8 cellular contexts compared by ENCODE assay signal in the genomic region with DNA sequence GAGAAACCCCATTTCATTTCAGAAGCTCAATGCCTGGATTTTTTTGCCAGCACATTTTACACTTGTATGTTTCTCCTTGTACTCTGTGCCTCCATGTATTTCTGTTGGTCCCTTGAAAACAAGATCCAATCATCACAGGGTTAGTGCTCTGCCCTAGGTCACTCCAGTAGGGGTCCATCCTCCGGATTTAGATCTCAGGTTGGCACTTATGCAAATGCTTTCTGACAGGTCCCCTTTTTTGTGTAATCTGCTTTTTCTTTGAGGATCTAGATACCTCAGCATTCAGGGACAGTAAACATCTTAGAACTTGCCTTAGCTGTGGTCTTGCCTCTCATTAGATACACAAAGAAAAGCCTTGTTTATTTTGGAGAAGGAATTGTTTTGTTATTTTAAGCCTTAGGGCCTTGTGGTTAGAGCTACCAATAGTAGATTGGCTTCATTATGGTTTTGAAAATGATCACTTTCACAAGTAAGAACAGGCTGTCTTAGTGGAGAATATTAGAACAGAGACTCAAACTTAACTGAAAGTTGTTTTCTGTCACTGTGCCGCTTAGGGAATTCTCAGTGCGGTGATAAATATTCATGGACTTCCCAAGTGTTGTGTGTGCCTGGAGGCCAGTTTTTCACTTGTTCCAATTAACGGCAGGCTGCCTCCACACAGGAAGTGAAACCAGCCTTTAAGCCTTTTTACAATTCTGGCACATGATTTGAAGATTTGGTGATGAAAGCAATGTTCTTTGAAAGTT. TPM values are rescaled to one million over a fixed set of nuclear protein-coding genes. Genes with fewer than 3 reads are reported as not detected.
A peak's percentile ranks its signal among the peaks of the same experiment; 100 is the strongest.
DNase-seq lines count a peak whose midpoint lies in the region; ATAC-seq and TF ChIP-seq lines count a peak whose summit lies in the region.

No MANE protein-coding gene starts in this region.

- H3K4me3 ChIP-seq in MM.1S (ENCODE audit: low read length) (peak overlapping the region; percentile 2; the same call in 1 of the 2 replicates), epithelial cell of esophagus (ENCODE audit: low read length) (no peak overlapping the region), prostate gland (no peak overlapping the region)

- H3K27ac ChIP-seq in MM.1S (ENCODE audit: low read length), result peak overlapping the region; percentile 59
- H3K27ac ChIP-seq in prostate gland, result peak overlapping the region; percentile 72 to 86

- WGBS in prostate gland, result 3% methylated on average over 4 of the region's 4 CpGs

- no peaks in the 10 kb centered on the region for H3K9me3 Mint-ChIP-seq in stimulated activated effector memory CD8-positive, alpha-beta T cell treated with anti-CD3 and anti-CD28 coated beads, Interleukin-12 subunit alpha, Interleukin-12 subunit beta, amount 100 ng/mL, for 72 hours

- peak; percentile 55 for DNase-seq in MM.1S
- DNase-seq in epithelial cell of esophagus (ENCODE audit: low read depth), result peak; percentile 19
- DNase-seq in prostate gland (ENCODE audit: low spot score), result no peak
- DNase-seq in stimulated activated naive CD4-positive, alpha-beta T cell treated with Interleukin-2 at 50 U/mL for 16 hours (lab: John Stamatoyannopoulos, UW), result no peak
- no peak for DNase-seq in stimulated activated effector memory CD8-positive, alpha-beta T cell treated with anti-CD3 and anti-CD28 coated beads, Interleukin-12 subunit alpha, Interleukin-12 subunit beta, amount 100 ng/mL, for 72 hours (ENCODE audit: low spot score in 2 of 2)

- H3F3A ChIP-seq in MM.1S (ENCODE audit: insufficient read depth, low read length), result peaks cover 15% of the 10 kb centered on the region

- H3K36me3 ChIP-seq in MM.1S (replicated peaks; ENCODE audit: insufficient read depth, low read length), result no peaks in the 10 kb centered on the region
- no peaks in the 10 kb centered on the region for H3K36me3 ChIP-seq in prostate gland

- peak overlapping the region; percentile 1; the same call in 1 of the 2 replicates for H3K9ac ChIP-seq in MM.1S (ENCODE audit: low read length)

- H3K4me2 ChIP-seq in MM.1S (ENCODE audit: low read depth, low read length), result peak overlapping the region; percentile 50

- ATAC-seq in GM18870 (IDR thresholded peaks at IDR 0.05; ENCODE audit: unreplicated experiment) (peak; percentile 72), GM18861 (IDR thresholded peaks at IDR 0.05; ENCODE audit: unreplicated experiment) (no peak), HG02973 (IDR thresholded peaks at IDR 0.05; ENCODE audit: unreplicated experiment) (no peak)
- ATAC-seq in stimulated activated effector memory CD8-positive, alpha-beta T cell treated with anti-CD3 and anti-CD28 coated beads, Interleukin-12 subunit alpha, Interleukin-12 subunit beta, amount 100 ng/mL, for 72 hours, result no peak

- H3K9me3 ChIP-seq in MM.1S (replicated peaks; ENCODE audit: insufficient read depth, low read length), result no peaks in the 10 kb centered on the region
- no peaks in the 10 kb centered on the region for H3K9me3 ChIP-seq in prostate gland

- TF ChIP-seq POLR2A in prostate gland (IDR thresholded peaks at IDR 0.05), result no peak

- peaks cover 65% of the 10 kb centered on the region for H3K79me2 ChIP-seq in MM.1S (ENCODE audit: low read length)

- no peaks in the 10 kb centered on the region for H3K9me2 ChIP-seq in MM.1S (replicated peaks; ENCODE audit: insufficient read depth, low read length)

- intact Hi-C loops in prostate gland (cut with DNase I), result no loop called here

- H3K27ac Mint-ChIP-seq in stimulated activated effector memory CD8-positive, alpha-beta T cell treated with anti-CD3 and anti-CD28 coated beads, Interleukin-12 subunit alpha, Interleukin-12 subunit beta, amount 100 ng/mL, for 72 hours, result no peak overlapping the region

- TF ChIP-seq CTCF in MM.1S (IDR thresholded peaks at IDR 0.05; ENCODE audit: low read length), result no peak
- no peak for TF ChIP-seq CTCF in epithelial cell of esophagus (IDR thresholded peaks at IDR 0.05; ENCODE audit: insufficient read depth, low read depth, low read length, missing control alignments)
- no peak for TF ChIP-seq CTCF in prostate gland (IDR thresholded peaks at IDR 0.05)

- H2AFZ ChIP-seq in MM.1S (ENCODE audit: low read length), result peak overlapping the region; percentile 3

- peaks cover 13% of the 10 kb centered on the region for H3K4me1 Mint-ChIP-seq in stimulated activated effector memory CD8-positive, alpha-beta T cell treated with anti-CD3 and anti-CD28 coated beads, Interleukin-12 subunit alpha, Interleukin-12 subunit beta, amount 100 ng/mL, for 72 hours

- no peaks in the 10 kb centered on the region for H4K20me1 ChIP-seq in MM.1S (ENCODE audit: insufficient read depth, low read length)

- H3K4me3 Mint-ChIP-seq in stimulated activated effector memory CD8-positive, alpha-beta T cell treated with anti-CD3 and anti-CD28 coated beads, Interleukin-12 subunit alpha, Interleukin-12 subunit beta, amount 100 ng/mL, for 72 hours, result no peak overlapping the region

- no peaks in the 10 kb centered on the region for H3K36me3 Mint-ChIP-seq in stimulated activated effector memory CD8-positive, alpha-beta T cell treated with anti-CD3 and anti-CD28 coated beads, Interleukin-12 subunit alpha, Interleukin-12 subunit beta, amount 100 ng/mL, for 72 hours

- H3K4me1 ChIP-seq in MM.1S (ENCODE audit: low read length), result peaks cover 26% of the 10 kb centered on the region
- peaks cover 20% of the 10 kb centered on the region for H3K4me1 ChIP-seq in prostate gland (replicated peaks)

- H3K27me3 ChIP-seq in MM.1S (replicated peaks; ENCODE audit: insufficient read depth, low read length) (no peaks in the 10 kb centered on the region), prostate gland (replicated peaks; ENCODE audit: insufficient read depth) (no peaks in the 10 kb centered on the region)

RNA-seq across cellular contexts. Expression of gene MERTK, which starts 7.8 kb away (rescaled TPM):
- 10 to 100 TPM; 22.2 to 43.6 TPM for total RNA-seq in prostate gland

RNA-seq across cellular contexts. Expression of gene ANAPC1, which starts 22.2 kb away (rescaled TPM):
- total RNA-seq in prostate gland, result 10 to 100 TPM; 48.6 to 49.7 TPM

Comparison
In these comparisons a context has a peak if more than half of its experiments do, and no peak if none do; other contexts are left out.
1. DNase-seq: peak in MM.1S (single experiment) and epithelial cell of esophagus (single experiment); none in prostate gland (single experiment), stimulated activated naive CD4-positive, alpha-beta T cell treated with Interleukin-2 at 50 U/mL for 16 hours (single experiment) and stimulated activated effector memory CD8-positive, alpha-beta T cell treated with anti-CD3 and anti-CD28 coated beads, Interleukin-12 subunit alpha, Interleukin-12 subunit beta, amount 100 ng/mL, for 72 hours (0 of 2).